ENCODE assay signal across 18 cellular contexts in genomic region chr1:229116114-229116513, GRCh38.
A peak's percentile ranks its signal among the peaks of the same experiment; 100 is the strongest.
DNase-seq lines count a peak whose midpoint lies in the region; ATAC-seq and TF ChIP-seq lines count a peak whose summit lies in the region.
"Had no signal": no experiment of that assay in that cellular context is flagged by ENCODE, and none has a peak within 500 bp of the region (broad histone marks: within the 10 kb centered on the region; RNA-seq: fewer than 3 reads in every experiment).

No MANE protein-coding gene starts in this region.

- CTCF ChIA-PET in CD4-positive, alpha-beta T cell (lab: Charles Lee) = no interaction called here

- in situ Hi-C loops in transverse colon (cut with MboI; ENCODE audit: low pct_ligation_motif_present in 1 of 4, low pct_unique_long_range_greater_than_20kb in 1 of 4, low sequenced_read_pairs in 3 of 4) = no loop called here

- no peak for ATAC-seq in left colon
- no peak for ATAC-seq in CD4-positive, alpha-beta T cell (ENCODE audit: poor library complexity)
- ATAC-seq: GM12878, PC-3 had no signal

- DNase-seq in left colon (peak; percentile 32 to 79), transverse colon (peak; percentile 68), glutamatergic neuron (no peak), NCI-H1694 (lab: John Stamatoyannopoulos, UW) (no peak), NCI-H2029 (lab: John Stamatoyannopoulos, UW) (no peak)
- DNase-seq in CD4-positive, alpha-beta T cell = no peak
- DNase-seq: Calu3; CD4-positive, CD25-positive, alpha-beta regulatory T cell; NCI-H1092; NCI-H1694 treated with DMSO at 0.1 percent for 48 hours; NCI-H446 treated with DMSO at 0.1 percent for 48 hours; NCI-H748 treated with DMSO at 0.1 percent for 48 hours; PC-3 had no signal

- peaks cover 3% of the 10 kb centered on the region for H3K9me3 Mint-ChIP-seq in nephron
- peaks cover 4% of the 10 kb centered on the region for H3K9me3 Mint-ChIP-seq in glutamatergic neuron (ENCODE audit: unreplicated experiment)
- H3K9me3 Mint-ChIP-seq in CD4-positive, alpha-beta T cell = no peaks in the 10 kb centered on the region

- H3K9ac ChIP-seq in BLaER1 = no peak overlapping the region
- H3K9ac ChIP-seq: KMS-11 had no signal

- no peaks in the 10 kb centered on the region for H3K36me3 Mint-ChIP-seq in nephron (ENCODE audit: low read depth)
- peaks cover 8% of the 10 kb centered on the region for H3K36me3 Mint-ChIP-seq in glutamatergic neuron (ENCODE audit: unreplicated experiment)
- H3K36me3 Mint-ChIP-seq in CD4-positive, alpha-beta T cell (ENCODE audit: low read depth) = no peaks in the 10 kb centered on the region
- H3K36me3 Mint-ChIP-seq: CD4-positive, CD25-positive, alpha-beta regulatory T cell had no signal

- TF ChIP-seq POLR2A in transverse colon (IDR thresholded peaks at IDR 0.05) = no peak

- H3K9me3 ChIP-seq in BLaER1 (peaks cover 17% of the 10 kb centered on the region), transverse colon (no peaks in the 10 kb centered on the region)
- no peaks in the 10 kb centered on the region for H3K9me3 ChIP-seq in CD4-positive, alpha-beta T cell (ENCODE audit: control insufficient read depth, low read length)

- TF ChIP-seq CTCF in nephron (IDR thresholded peaks at IDR 0.05; ENCODE audit: unreplicated experiment in 3 of 3) (no peak), transverse colon (IDR thresholded peaks at IDR 0.05) (no peak), glutamatergic neuron (IDR thresholded peaks at IDR 0.05; ENCODE audit: partially characterized antibody, unreplicated experiment) (no peak)
- TF ChIP-seq CTCF in CD4-positive, alpha-beta T cell (IDR thresholded peaks at IDR 0.05) = no peak

- no peaks in the 10 kb centered on the region for H3K27me3 ChIP-seq in BLaER1
- H3K27me3 ChIP-seq in transverse colon = no peaks in the 10 kb centered on the region
- no peaks in the 10 kb centered on the region for H3K27me3 ChIP-seq in CD4-positive, alpha-beta T cell (ENCODE audit: control insufficient read depth, insufficient read depth, low read length)
- H3K27me3 ChIP-seq: SJSA1 had no signal

- no peaks in the 10 kb centered on the region for H4K20me1 ChIP-seq in BLaER1

- H3K36me3 ChIP-seq in BLaER1 (no peaks in the 10 kb centered on the region), transverse colon (no peaks in the 10 kb centered on the region)
- H3K36me3 ChIP-seq: SJSA1 had no signal

- H3K4me1 ChIP-seq in BLaER1 (peaks cover 76% of the 10 kb centered on the region), transverse colon (peaks cover 4 to 26% (median 7%) of the 10 kb centered on the region in 4 donors)

- H3K27ac ChIP-seq in BLaER1 (no peak overlapping the region), transverse colon (peak overlapping the region; percentile 58 to 82 (median 68))
- no peak overlapping the region for H3K27ac ChIP-seq in CD4-positive, alpha-beta T cell (ENCODE audit: low read depth, low read length)
- H3K27ac ChIP-seq: KMS-11, SJSA1 had no signal

- peak overlapping the region in 2 of 3 experiments; percentile 78 to 80 for H3K27ac Mint-ChIP-seq in nephron
- H3K27ac Mint-ChIP-seq in glutamatergic neuron (ENCODE audit: unreplicated experiment) = no peak overlapping the region
- H3K27ac Mint-ChIP-seq in CD4-positive, alpha-beta T cell = no peak overlapping the region
- H3K27ac Mint-ChIP-seq: CD4-positive, CD25-positive, alpha-beta regulatory T cell had no signal

- peak; percentile 89 for TF ChIP-seq EP300 in transverse colon (IDR thresholded peaks at IDR 0.05; ENCODE audit: low read depth)

- H3K4me3 Mint-ChIP-seq in nephron (peak overlapping the region in 1 of 3 experiments; percentile 26), glutamatergic neuron (ENCODE audit: unreplicated experiment) (no peak overlapping the region)
- H3K4me3 Mint-ChIP-seq in CD4-positive, alpha-beta T cell = no peak overlapping the region
- H3K4me3 Mint-ChIP-seq: CD4-positive, CD25-positive, alpha-beta regulatory T cell had no signal

- H3K4me1 Mint-ChIP-seq in nephron (peaks cover 36% of the 10 kb centered on the region), glutamatergic neuron (ENCODE audit: low read depth, unreplicated experiment) (peaks cover 3% of the 10 kb centered on the region)
- peaks cover 16% of the 10 kb centered on the region for H3K4me1 Mint-ChIP-seq in CD4-positive, alpha-beta T cell (ENCODE audit: low read depth)

- 71% methylated on average over 16 of the region's 16 CpGs; no CpG with 5 or more reads in 1 of the 2 donors for WGBS in transverse colon (ENCODE audit: low coverage in 1 of 2), 2 donors

- POLR2A ChIA-PET in CD4-positive, alpha-beta T cell (lab: Charles Lee) = interaction anchor here (1.6 kb wide), 1 partner anchor 14 kb away, joined by 5 read pairs; no protein-coding TSS in a partner anchor

- H3K4me2 ChIP-seq in BLaER1 = peak overlapping the region; percentile 89
- H3K4me2 ChIP-seq: KMS-11 had no signal

- H3K4me3 ChIP-seq in BLaER1 = no peak overlapping the region
- no peak overlapping the region for H3K4me3 ChIP-seq in transverse colon
- H3K4me3 ChIP-seq: GM12878, SJSA1 had no signal

- intact Hi-C loops in left colon (cut with DNase I, micrococcal nuclease) (no loop called here), transverse colon (cut with DNase I; ENCODE audit: low total_unique reads) (loop anchor here (10.0 kb wide), 1 partner anchor 321 kb away; no protein-coding TSS in a partner anchor)
- intact Hi-C loops in CD4-positive, alpha-beta T cell (cut with DNase I, micrococcal nuclease) = no loop called here

- H3K27me3 Mint-ChIP-seq in nephron (ENCODE audit: low read depth) (peaks cover 9% of the 10 kb centered on the region), glutamatergic neuron (ENCODE audit: unreplicated experiment) (peaks cover 6% of the 10 kb centered on the region)
- no peaks in the 10 kb centered on the region for H3K27me3 Mint-ChIP-seq in CD4-positive, alpha-beta T cell
- H3K27me3 Mint-ChIP-seq: CD4-positive, CD25-positive, alpha-beta regulatory T cell had no signal

Comparison
In these comparisons a context has a peak if more than half of its experiments do, and no peak if none do; other contexts are left out.
1. H3K27ac ChIP-seq: peak in transverse colon (4 of 4); none in BLaER1 (single experiment) and CD4-positive, alpha-beta T cell (single experiment).
2. DNase-seq: peak in left colon (2 of 2) and transverse colon (single experiment); none in glutamatergic neuron (single experiment), NCI-H1694 (single experiment), NCI-H2029 (single experiment) and CD4-positive, alpha-beta T cell (0 of 10).
3. H3K27ac Mint-ChIP-seq: peak in nephron (2 of 3); none in glutamatergic neuron (single experiment) and CD4-positive, alpha-beta T cell (single experiment).